Comparison of ENCODE assay signal across 8 cellular contexts in the genomic region with DNA sequence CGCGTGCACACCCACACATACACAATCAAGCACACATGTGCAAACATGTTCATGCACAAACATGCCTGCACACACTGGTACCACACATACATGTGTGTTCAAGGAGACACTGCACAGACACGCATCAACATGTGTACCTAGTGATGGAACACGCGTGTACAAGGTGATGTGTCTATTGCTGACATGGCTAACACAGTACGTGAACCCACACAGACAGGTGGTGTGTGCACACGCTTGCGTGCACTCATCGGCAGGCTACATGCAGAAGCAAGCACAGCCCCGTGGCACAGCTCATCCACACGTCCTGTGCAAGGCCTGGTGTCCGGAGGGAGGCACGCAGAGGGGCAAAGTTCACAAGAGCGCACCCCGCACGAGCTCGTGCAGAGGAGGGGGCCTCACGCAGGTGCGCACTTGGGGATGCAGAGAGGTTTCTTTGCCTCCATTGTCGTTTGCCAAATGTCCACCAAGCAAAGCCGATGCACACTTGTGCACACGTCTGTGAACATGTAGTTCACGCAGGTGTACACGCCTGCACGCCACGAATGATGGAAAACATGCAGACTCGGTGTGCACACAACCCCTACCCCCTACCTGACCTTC. TPM values are rescaled to one million over a fixed set of nuclear protein-coding genes. Genes with fewer than 3 reads are reported as not detected.
DNase-seq lines count a peak whose midpoint lies in the region; ATAC-seq, FAIRE-seq and TF ChIP-seq lines count a peak whose summit lies in the region.

No MANE protein-coding gene starts in this region.

- peak overlapping the region; percentile 78 to 96; a peak in 5 of 6 replicates for H3K27ac ChIP-seq in A549

- H3K36me3 ChIP-seq in mucosa of descending colon (ENCODE audit: low read depth) = no peaks in the 10 kb centered on the region

- no peaks in the 10 kb centered on the region for H3K9me3 Mint-ChIP-seq in MCF 10A (ENCODE audit: unreplicated experiment)

- TF ChIP-seq CTCF in A549 (IDR thresholded peaks at IDR 0.05) = no peak
- no peak for TF ChIP-seq CTCF in MCF 10A (IDR thresholded peaks at IDR 0.05; ENCODE audit: unreplicated experiment)
- no peak for TF ChIP-seq CTCF in mucosa of descending colon (IDR thresholded peaks at IDR 0.05)

- no TSS peak for BruUV-seq in MCF 10A (replicated peaks; lab: Mats Ljungman, UMichigan)

- intact Hi-C loops in MCF 10A (cut with micrococcal nuclease) (no loop called here), mucosa of descending colon (cut with DNase I, micrococcal nuclease) (no loop called here)

- peak overlapping the region; percentile 63 for H3K27ac Mint-ChIP-seq in MCF 10A (ENCODE audit: low read depth, unreplicated experiment)

- ATAC-seq in A549 (no peak), mucosa of descending colon (no peak), GM19328 (IDR thresholded peaks at IDR 0.05; ENCODE audit: unreplicated experiment) (no peak)

- H3K4me1 ChIP-seq in A549 (peaks cover 41% of the 10 kb centered on the region), mucosa of descending colon (ENCODE audit: low read depth) (peaks cover 39% of the 10 kb centered on the region)

- CTCF ChIA-PET in A549 (lab: Yijun Ruan, JAX) (interaction anchor here (1.1 kb wide), 1 partner anchor 39 kb away, joined by 3 read pairs; no protein-coding TSS in a partner anchor), MCF 10A (lab: Yijun Ruan, JAX) (interaction anchor here (0.7 to 1.3 kb wide), 3 partner anchors 38 to 184 kb away, joined by 3 to 5 read pairs (median 4); no protein-coding TSS in a partner anchor)

- TF ChIP-seq EP300 in A549 (IDR thresholded peaks at IDR 0.05) = no peak

- peaks cover 31% of the 10 kb centered on the region for H3K36me3 Mint-ChIP-seq in MCF 10A (ENCODE audit: insufficient read depth, unreplicated experiment)

- H3K4me2 ChIP-seq in A549 = peak overlapping the region; percentile 91

- POLR2A ChIA-PET in A549 (lab: Yijun Ruan, JAX) = no interaction called here
- POLR2A ChIA-PET in MCF 10A (lab: Yijun Ruan, JAX) = interaction anchor here (1.1 kb wide), 1 partner anchor 41 kb away, joined by 4 read pairs; no protein-coding TSS in a partner anchor

- 72% methylated on average over 14 of the region's 27 CpGs for WGBS in A549 (ENCODE audit: missing lambda C conversion rate)

- H3K4me3 ChIP-seq in A549 (peak overlapping the region; percentile 91), mucosa of descending colon (peak overlapping the region; percentile 45)

- H3K9me3 ChIP-seq in A549 = no peaks in the 10 kb centered on the region
- no peaks in the 10 kb centered on the region for H3K9me3 ChIP-seq in mucosa of descending colon

- H3K4me1 Mint-ChIP-seq in MCF 10A (ENCODE audit: insufficient read depth, unreplicated experiment) = peaks cover 23% of the 10 kb centered on the region

- FAIRE-seq in A549 (lab: Jason Lieb, UNC) (no peak), HTR-8/SVneo (lab: Jason Lieb, UNC) (peak; percentile 83)

- H3K27me3 Mint-ChIP-seq in MCF 10A (ENCODE audit: insufficient read depth, unreplicated experiment) = no peaks in the 10 kb centered on the region

- no peak for DNase-seq in A549 (ENCODE audit: low read depth in 1 of 2, low spot score in 1 of 2)
- no peak for DNase-seq in HTR-8/SVneo (ENCODE audit: insufficient read length, low spot score)
- DNase-seq in MCF 10A (ENCODE audit: unreplicated experiment) = no peak
- no peak for DNase-seq in mucosa of descending colon
- DNase-seq in stimulated activated naive CD4-positive, alpha-beta T cell treated with Interleukin-2 at 50 U/mL for 16 hours (lab: John Stamatoyannopoulos, UW) = no peak
- no peak for DNase-seq in NCI-H226
- DNase-seq in DMS153 (lab: John Stamatoyannopoulos, UW) = no peak

- no peak for TF ChIP-seq RAD21 in A549 (conservative IDR thresholded peaks at IDR 0.05 in 1 of 2, IDR thresholded peaks at IDR 0.05 in 1 of 2)

- no peak for TF ChIP-seq POLR2A in A549 (IDR thresholded peaks at IDR 0.05; ENCODE audit: low read length)

- peak overlapping the region; percentile 81 for H3K4me3 Mint-ChIP-seq in MCF 10A (ENCODE audit: unreplicated experiment)

TF ChIP-seq in A549, 52 proteins besides CTCF, POLR2A, EP300 and RAD21:
- no peak for TF ChIP-seq KDM5A (IDR thresholded peaks at IDR 0.05)
- no peak for TF ChIP-seq RNF2 (IDR thresholded peaks at IDR 0.05; ENCODE audit: borderline replicate concordance, low read depth)
- no peak for TF ChIP-seq TFCP2L1 (CRISPR knock-in tag; IDR thresholded peaks at IDR 0.05)
- TF ChIP-seq, protein P1, sequence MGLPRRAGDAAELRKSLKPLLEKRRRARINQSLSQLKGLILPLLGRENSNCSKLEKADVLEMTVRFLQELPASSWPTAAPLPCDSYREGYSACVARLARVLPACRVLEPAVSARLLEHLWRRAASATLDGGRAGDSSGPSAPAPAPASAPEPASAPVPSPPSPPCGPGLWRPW (IDR thresholded peaks at IDR 0.05) = no peak
- TF ChIP-seq POLR2AphosphoS2 (conservative IDR thresholded peaks at IDR 0.05; ENCODE audit: low read length) = no peak
- TF ChIP-seq, protein P2, sequence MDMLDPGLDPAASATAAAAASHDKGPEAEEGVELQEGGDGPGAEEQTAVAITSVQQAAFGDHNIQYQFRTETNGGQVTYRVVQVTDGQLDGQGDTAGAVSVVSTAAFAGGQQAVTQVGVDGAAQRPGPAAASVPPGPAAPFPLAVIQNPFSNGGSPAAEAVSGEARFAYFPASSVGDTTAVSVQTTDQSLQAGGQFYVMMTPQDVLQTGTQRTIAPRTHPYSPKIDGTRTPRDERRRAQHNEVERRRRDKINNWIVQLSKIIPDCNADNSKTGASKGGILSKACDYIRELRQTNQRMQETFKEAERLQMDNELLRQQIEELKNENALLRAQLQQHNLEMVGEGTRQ (IDR thresholded peaks at IDR 0.05) = no peak
- TF ChIP-seq CHD4 (IDR thresholded peaks at IDR 0.05; ENCODE audit: borderline replicate concordance) = no peak
- TF ChIP-seq FOSB (CRISPR knock-in tag; IDR thresholded peaks at IDR 0.05) = no peak
- TF ChIP-seq NPAS2 (CRISPR knock-in tag; IDR thresholded peaks at IDR 0.05; ENCODE audit: borderline replicate concordance) = no peak
- no peak for TF ChIP-seq NR3C1 (IDR thresholded peaks at IDR 0.05)
- no peak for TF ChIP-seq HOXB13 (CRISPR knock-in tag; IDR thresholded peaks at IDR 0.05; ENCODE audit: low read depth)

RNA-seq across cellular contexts. Expression of a gene that starts 1.0 kb away (rescaled TPM):
- polyA plus RNA-seq in A549 (2011; rRNA removed) = 6.6 and 7.5 TPM in 2 replicates
- polyA plus RNA-seq in A549 (2012; cell fraction: cytosol; rRNA removed) = 18.9 and 22.4 TPM in 2 replicates
- 230 and 233 TPM in 2 replicates for polyA plus RNA-seq in A549 (2012; cell fraction: nucleus; rRNA removed)
- 19.7 to 24.2 TPM (median 24.2 TPM) in 3 replicates for polyA plus RNA-seq in A549 (2017; fragmentation: RNase III; extraction: RNeasy Plus Mini Kit Qiagen cat#74134 plus additional on column Dnase treatment)
- polyA minus RNA-seq in A549 (2011; rRNA and poly(A)+ RNA removed) = 5.6 and 12.5 TPM in 2 replicates
- total RNA-seq in MCF 10A (2022) = 31.5 and 33.5 TPM in 2 replicates
- 10 to 100 TPM; 42.1 to 76.9 (median 44.8) TPM for total RNA-seq in mucosa of descending colon

RNA-seq across cellular contexts. Expression of a gene that starts 1.6 kb away (rescaled TPM):
- polyA plus RNA-seq in A549 (2011; rRNA removed) (6.2 and 7.4 TPM in 2 replicates), A549 (2017; fragmentation: RNase III; extraction: RNeasy Plus Mini Kit Qiagen cat#74134 plus additional on column Dnase treatment) (14.1 to 15.0 TPM (median 14.6 TPM) in 3 replicates)
- polyA plus RNA-seq in A549 (2012; cell fraction: cytosol; rRNA removed) = 27.6 and 39.0 TPM in 2 replicates
- 28.2 and 47.8 TPM in 2 replicates for polyA plus RNA-seq in A549 (2012; cell fraction: nucleus; rRNA removed)
- polyA minus RNA-seq in A549 (2011; rRNA and poly(A)+ RNA removed) = 3.8 and 4.9 TPM in 2 replicates
- total RNA-seq in MCF 10A (2022) (15.9 and 27.4 TPM in 2 replicates), mucosa of descending colon (10 to 100 TPM; 12.4 to 15.9 (median 15.4) TPM)

RNA-seq across cellular contexts. Expression of a gene that starts 17.7 kb away (rescaled TPM):
- polyA plus RNA-seq in A549 (2011; rRNA removed) (41.9 and 44.3 TPM in 2 replicates), A549 (2017; fragmentation: RNase III; extraction: RNeasy Plus Mini Kit Qiagen cat#74134 plus additional on column Dnase treatment) (62.9 to 71.2 TPM (median 62.9 TPM) in 3 replicates)
- polyA plus RNA-seq in A549 (2012; cell fraction: cytosol; rRNA removed) = 88.3 and 102 TPM in 2 replicates
- polyA plus RNA-seq in A549 (2012; cell fraction: nucleus; rRNA removed) = 344 and 409 TPM in 2 replicates
- 116 and 130 TPM in 2 replicates for polyA minus RNA-seq in A549 (2011; rRNA and poly(A)+ RNA removed)
- total RNA-seq in MCF 10A (2022) (122 and 129 TPM in 2 replicates), mucosa of descending colon (100 to 1,000 TPM in 1 of 3 donors, 10 to 100 TPM in 2; 89.9 to 127 (median 95.5) TPM)

RNA-seq across cellular contexts. Expression of a gene that starts 17.8 kb away (rescaled TPM):
- polyA plus RNA-seq in A549 (2011; rRNA removed) (3.9 and 4.3 TPM in 2 replicates), A549 (2017; fragmentation: RNase III; extraction: RNeasy Plus Mini Kit Qiagen cat#74134 plus additional on column Dnase treatment) (10.2 to 11.9 TPM (median 10.7 TPM) in 3 replicates)
- 9.1 and 14.9 TPM in 2 replicates for polyA plus RNA-seq in A549 (2012; cell fraction: cytosol; rRNA removed)
- 10.2 and 16.9 TPM in 2 replicates for polyA plus RNA-seq in A549 (2012; cell fraction: nucleus; rRNA removed)
- 3.6 and 3.8 TPM in 2 replicates for polyA minus RNA-seq in A549 (2011; rRNA and poly(A)+ RNA removed)
- total RNA-seq in MCF 10A (2022) (19.3 and 21.0 TPM in 2 replicates), mucosa of descending colon (10 to 100 TPM; 41.2 to 77.9 (median 55.5) TPM)

RNA-seq across cellular contexts. Expression of a gene that starts 24.3 kb away (rescaled TPM):
- polyA plus RNA-seq in A549 (2011; rRNA removed) (0.05 and 0.07 TPM in 2 replicates), A549 (2017; fragmentation: RNase III; extraction: RNeasy Plus Mini Kit Qiagen cat#74134 plus additional on column Dnase treatment) (0.14 to 0.24 TPM (median 0.15 TPM) in 3 replicates)
- 0.07 and 0.18 TPM in 2 replicates for polyA plus RNA-seq in A549 (2012; cell fraction: cytosol; rRNA removed)
- polyA plus RNA-seq in A549 (2012; cell fraction: nucleus; rRNA removed) = 1.5 and 1.8 TPM in 2 replicates
- polyA minus RNA-seq in A549 (2011; rRNA and poly(A)+ RNA removed) = 0.05 TPM in 1 of 2 replicates, not detected in the other
- total RNA-seq in MCF 10A (2022) (0.17 TPM in 1 of 2 replicates, not detected in the other), mucosa of descending colon (1 to 10 TPM in 1 of 3 donors, under 1 TPM in 2; 0.57 to 1.1 (median 0.96) TPM)
